In the genomic region with DNA sequence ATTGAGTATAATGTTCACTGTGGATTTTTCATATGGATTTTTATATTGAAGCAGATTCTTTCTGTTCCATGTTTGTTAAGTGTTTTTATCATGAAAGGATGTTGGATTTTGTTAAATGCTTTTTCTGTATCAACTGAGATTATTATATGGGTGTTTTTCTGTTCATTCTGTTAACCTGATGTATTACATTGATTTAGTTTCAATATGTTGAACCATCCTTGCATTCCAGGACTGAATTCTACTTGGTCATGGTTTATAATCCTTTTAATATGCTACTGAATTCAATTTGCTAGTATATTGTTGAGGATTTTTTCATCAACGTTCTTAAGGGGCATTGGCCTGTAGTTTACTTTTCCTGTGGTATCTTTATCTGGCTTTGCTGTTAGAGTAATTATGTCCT, we compare ENCODE assay signal across 25 cellular contexts.
"Had no signal": no experiment of that assay in that cellular context is flagged by ENCODE, and none has a peak within 500 bp of the region (broad histone marks: within the 10 kb centered on the region; RNA-seq: fewer than 3 reads in every experiment).

No MANE protein-coding gene starts in this region.

- H3K4me3 ChIP-seq: esophagus muscularis mucosa, left ventricle myocardium inferior, lower lobe of right lung, pancreas, spleen, tibial artery, upper lobe of left lung, uterus had no signal

- H3K4me1 Mint-ChIP-seq: immature natural killer cell; memory B cell; mesothelial cell of epicardium; naive B cell; nephron; stimulated activated memory B cell treated with anti-CD40 and anti-IgM and Interleukin-4, amounts not matched to agents 10 μg/mL and 1 μg/mL and 100 μg/mL, for 72 hours had no signal

- H3K27me3 ChIP-seq: esophagus muscularis mucosa, foreskin keratinocyte, pancreas, spleen, tibial artery, upper lobe of left lung, uterus had no signal

- H3K36me3 ChIP-seq: esophagus muscularis mucosa, left ventricle myocardium inferior, lower lobe of right lung, pancreas, upper lobe of left lung had no signal

- H3K4me1 ChIP-seq: esophagus muscularis mucosa, foreskin keratinocyte, left ventricle myocardium inferior, lower lobe of right lung, pancreas, spleen, tibial artery, upper lobe of left lung, uterus had no signal

- H3K27me3 Mint-ChIP-seq: dendritic cell treated with granulocyte-macrophage colony-stimulating factor and Interleukin-4, amounts not matched to agents 40 ng/mL and 50 ng/mL, for 4 days; effector memory CD8-positive, alpha-beta T cell; memory B cell; naive B cell; progenitor cell of endocrine pancreas; stimulated activated memory B cell treated with anti-CD40 and anti-IgM and Interleukin-4, amounts not matched to agents 10 μg/mL and 1 μg/mL and 100 μg/mL, for 72 hours had no signal

- H3K4me3 Mint-ChIP-seq: dendritic cell treated with granulocyte-macrophage colony-stimulating factor and Interleukin-4, amounts not matched to agents 40 ng/mL and 50 ng/mL, for 4 days; effector memory CD8-positive, alpha-beta T cell; immature natural killer cell; memory B cell; mesothelial cell of epicardium; naive B cell; nephron; stimulated activated memory B cell treated with anti-CD40 and anti-IgM and Interleukin-4, amounts not matched to agents 10 μg/mL and 1 μg/mL and 100 μg/mL, for 72 hours; stimulated activated naive CD8-positive, alpha-beta T cell treated with anti-CD3 and anti-CD28 coated beads, Interleukin-15, Interleukin-2, amounts not matched to agents 100 ng/mL and 50 ng/mL, for 24 hours had no signal

- H3K27ac Mint-ChIP-seq: dendritic cell treated with granulocyte-macrophage colony-stimulating factor and Interleukin-4, amounts not matched to agents 40 ng/mL and 50 ng/mL, for 4 days; effector memory CD8-positive, alpha-beta T cell; immature natural killer cell; memory B cell; mesothelial cell of epicardium; nephron; progenitor cell of endocrine pancreas; stimulated activated memory B cell treated with anti-CD40 and anti-IgM and Interleukin-4, amounts not matched to agents 10 μg/mL and 1 μg/mL and 100 μg/mL, for 72 hours; stimulated activated naive CD8-positive, alpha-beta T cell treated with anti-CD3 and anti-CD28 coated beads, Interleukin-15, Interleukin-2, amounts not matched to agents 100 ng/mL and 50 ng/mL, for 24 hours had no signal

- H3K27ac ChIP-seq: epithelial cell of prostate, esophagus muscularis mucosa, foreskin keratinocyte, left ventricle myocardium inferior, lower lobe of right lung, pancreas, spleen, tibial artery, upper lobe of left lung, uterus had no signal

- DNase-seq: effector memory CD8-positive, alpha-beta T cell; foreskin keratinocyte; immature natural killer cell; left ventricle myocardium inferior; lower lobe of right lung; naive B cell; occipital lobe; pancreas; right cardiac atrium; spleen; stimulated activated CD4-positive, alpha-beta T cell treated with anti-CD3 and anti-CD28 coated beads, Interleukin-15, amount 100 ng/mL, for 24 hours; stimulated activated CD4-positive, alpha-beta T cell treated with anti-CD3 and anti-CD28 coated beads, Interleukin-1b, Interleukin-23, amount 100 ng/mL, for 48 hours; stimulated activated CD4-positive, alpha-beta T cell treated with anti-CD3 and anti-CD28 coated beads, Interleukin-4, amount 100 ng/mL, for 24 hours; tibial artery; upper lobe of left lung; uterus had no signal
